Comparison of ENCODE assay signal across 10 cellular contexts in the genomic region with DNA sequence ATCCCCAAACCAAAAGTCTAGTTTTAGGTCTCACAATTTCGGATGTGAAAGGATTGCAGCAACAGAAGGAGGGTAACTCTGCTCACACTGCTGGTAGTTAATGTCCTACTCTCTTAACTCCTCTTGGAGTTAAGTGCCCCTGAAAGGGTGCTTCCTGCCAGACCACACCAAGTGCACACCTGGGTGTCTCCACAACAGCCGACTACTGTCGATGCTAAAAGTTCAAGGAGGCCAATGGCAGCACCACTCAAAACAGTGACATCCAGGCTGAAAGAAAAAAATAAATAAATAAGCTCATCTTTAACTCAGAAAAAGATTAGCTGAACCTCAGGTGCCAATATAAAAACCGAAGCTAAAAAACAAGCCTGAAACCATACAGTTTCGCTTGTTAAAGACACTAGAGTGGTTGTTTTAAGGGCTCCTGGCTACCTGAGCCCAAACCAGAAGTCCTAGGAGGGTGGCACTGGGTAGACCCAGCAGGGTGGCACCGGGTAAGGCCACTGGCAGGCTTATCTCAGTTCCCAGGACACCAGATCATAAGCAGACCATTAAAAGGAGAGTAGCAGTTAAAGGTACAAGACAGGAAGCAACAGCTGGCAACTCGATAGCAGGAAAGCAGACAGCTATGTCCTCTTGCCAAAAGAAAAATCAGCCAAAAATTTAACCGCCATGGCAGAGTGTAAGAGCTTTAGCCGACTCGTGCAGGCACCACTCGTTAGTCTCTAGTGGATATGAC. TPM values are rescaled to one million over a fixed set of nuclear protein-coding genes. Genes with fewer than 3 reads are reported as not detected.
DNase-seq lines count a peak whose midpoint lies in the region; ATAC-seq lines count a peak whose summit lies in the region.
"Had no signal": no experiment of that assay in that cellular context is flagged by ENCODE, and none has a peak within 500 bp of the region (broad histone marks: within the 10 kb centered on the region; RNA-seq: fewer than 3 reads in every experiment).

No MANE protein-coding gene starts in this region.

- no peak overlapping the region for H4K12ac ChIP-seq in trophoblast cell (ENCODE audit: low read depth, low read length)

- no peak overlapping the region for H3K14ac ChIP-seq in trophoblast cell (ENCODE audit: low read length)

- H2BK15ac ChIP-seq in mesendoderm (replicated peaks; ENCODE audit: low read depth): no peak overlapping the region

- no peak overlapping the region for H2BK12ac ChIP-seq in trophoblast cell (ENCODE audit: low read length)

- no CpG with 5 or more reads among the region's 11 CpGs for WGBS in trophoblast cell (ENCODE audit: extremely low coverage, insufficient coverage, insufficient read length)
- no CpG with 5 or more reads among the region's 11 CpGs for WGBS in mesendoderm (ENCODE audit: extremely low coverage, insufficient coverage, low lambda C conversion rate)

- H4K91ac ChIP-seq in trophoblast cell (ENCODE audit: low read depth, low read length): no peak overlapping the region

- in situ Hi-C loops in HAP-1 (cut with MboI; ENCODE audit: low sequenced_read_pairs): no loop called here

- peak; percentile 57 for DNase-seq in NCI-H2029 (lab: John Stamatoyannopoulos, UW)
- DNase-seq in effector memory CD8-positive, alpha-beta T cell: no peak
- DNase-seq in trophoblast cell: no peak
- DNase-seq in NCI-H345 treated with DMSO at 0.1 percent for 48 hours (lab: John Stamatoyannopoulos, UW; ENCODE audit: unreplicated experiment): no peak
- DNase-seq in mesendoderm: no peak
- no peak for DNase-seq in HAP-1 (ENCODE audit: low spot score in 2 of 2)
- DNase-seq: effector CD8-positive, alpha-beta T cell had no signal

- H3K36me3 ChIP-seq in trophoblast cell (ENCODE audit: control insufficient read depth in 1 of 2, insufficient read depth in 2 of 2, low read length in 2 of 2) (peaks cover 6% of the 10 kb centered on the region in 2 experiments), mesendoderm (ENCODE audit: control insufficient read depth, insufficient read depth, low read length) (no peaks in the 10 kb centered on the region), HAP-1 (replicated peaks) (peaks cover 11% of the 10 kb centered on the region)

- ATAC-seq in GM18498 (IDR thresholded peaks at IDR 0.05; ENCODE audit: unreplicated experiment): peak; percentile 41
- ATAC-seq in effector memory CD8-positive, alpha-beta T cell (replicated peaks): peak; percentile 30
- ATAC-seq in GM21360 (IDR thresholded peaks at IDR 0.05; ENCODE audit: unreplicated experiment): no peak

- no peak overlapping the region for H3K4me2 ChIP-seq in trophoblast cell (ENCODE audit: low read length)
- H3K4me2 ChIP-seq in mesendoderm (ENCODE audit: low read length): no peak overlapping the region

- H3K56ac ChIP-seq in mesendoderm (ENCODE audit: low read length): no peak overlapping the region

- H3K9me3 Mint-ChIP-seq in effector memory CD8-positive, alpha-beta T cell: no peaks in the 10 kb centered on the region

- no peaks in the 10 kb centered on the region for H3K27me3 Mint-ChIP-seq in effector memory CD8-positive, alpha-beta T cell

- H2AFZ ChIP-seq in trophoblast cell (ENCODE audit: insufficient read depth, low read length, poor library complexity): no peak overlapping the region

- H3K18ac ChIP-seq in trophoblast cell (ENCODE audit: low read length) (no peak overlapping the region), mesendoderm (ENCODE audit: low read length) (no peak overlapping the region)

- peak overlapping the region; percentile 63 to 66 for H3K4me3 Mint-ChIP-seq in effector memory CD8-positive, alpha-beta T cell

- H2BK120ac ChIP-seq in trophoblast cell (ENCODE audit: insufficient read depth, low read length, poor library complexity): no peak overlapping the region
- no peak overlapping the region for H2BK120ac ChIP-seq in mesendoderm (ENCODE audit: low read depth, low read length)

- H2BK5ac ChIP-seq in trophoblast cell (ENCODE audit: low read depth, low read length, poor library complexity) (no peak overlapping the region), mesendoderm (ENCODE audit: low read length) (no peak overlapping the region)

- H3K79me2 ChIP-seq in trophoblast cell (ENCODE audit: control insufficient read depth, insufficient read depth, low read length, poor library complexity) (peaks cover 54% of the 10 kb centered on the region), mesendoderm (ENCODE audit: control insufficient read depth, insufficient read depth, low read length) (peaks cover 97% of the 10 kb centered on the region)

- H3K23ac ChIP-seq in trophoblast cell (ENCODE audit: low read length): no peak overlapping the region
- no peak overlapping the region for H3K23ac ChIP-seq in mesendoderm (ENCODE audit: low read length)

- no peak overlapping the region for H4K5ac ChIP-seq in mesendoderm (ENCODE audit: low read length)

- H3K27ac ChIP-seq in trophoblast cell (ENCODE audit: low read depth, low read length) (no peak overlapping the region), mesendoderm (ENCODE audit: low read depth, low read length) (no peak overlapping the region)
- H3K27ac ChIP-seq: SJCRH30 had no signal

- H3K36me3 Mint-ChIP-seq in effector memory CD8-positive, alpha-beta T cell (ENCODE audit: insufficient read depth): peaks cover 31% of the 10 kb centered on the region

- H3K9me3 ChIP-seq in trophoblast cell (ENCODE audit: insufficient read depth, low read depth, low read length) (no peaks in the 10 kb centered on the region), HAP-1 (no peaks in the 10 kb centered on the region)
- H3K9me3 ChIP-seq: SJCRH30 had no signal

- no peak overlapping the region for H3K9ac ChIP-seq in trophoblast cell (ENCODE audit: low read length)
- no peak overlapping the region for H3K9ac ChIP-seq in mesendoderm (ENCODE audit: low read length)

- H3K4ac ChIP-seq in trophoblast cell (ENCODE audit: low read depth, low read length) (peak overlapping the region; percentile 99), mesendoderm (ENCODE audit: low read depth, low read length) (no peak overlapping the region)

- no peaks in the 10 kb centered on the region for H3K27me3 ChIP-seq in trophoblast cell (ENCODE audit: insufficient read depth, low read length)
- H3K27me3 ChIP-seq in mesendoderm (ENCODE audit: insufficient read depth, low read length, poor library complexity): no peaks in the 10 kb centered on the region
- no peaks in the 10 kb centered on the region for H3K27me3 ChIP-seq in HAP-1 (ENCODE audit: low read depth)
- H3K27me3 ChIP-seq: SJCRH30 had no signal

- H2AK5ac ChIP-seq in trophoblast cell (ENCODE audit: low read length): no peak overlapping the region
- H2AK5ac ChIP-seq in mesendoderm (ENCODE audit: low read length): no peak overlapping the region

- H3K4me1 Mint-ChIP-seq in effector memory CD8-positive, alpha-beta T cell (ENCODE audit: low read depth in 2 of 2): peaks cover 92 to 93% of the 10 kb centered on the region in 2 donors

- H3K4me3 ChIP-seq in trophoblast cell (ENCODE audit: low read depth, low read length) (no peak overlapping the region), mesendoderm (ENCODE audit: low read length) (no peak overlapping the region), HAP-1 (no peak overlapping the region)
- H3K4me3 ChIP-seq: SJCRH30 had no signal

- peaks cover 40 to 41% of the 10 kb centered on the region in 2 experiments for H3K4me1 ChIP-seq in trophoblast cell (ENCODE audit: control insufficient read depth in 1 of 2, insufficient read depth in 2 of 2, low read length in 2 of 2)
- peaks cover 15% of the 10 kb centered on the region for H3K4me1 ChIP-seq in mesendoderm (ENCODE audit: control insufficient read depth, low read depth, low read length)
- H3K4me1 ChIP-seq in HAP-1: peaks cover 34% of the 10 kb centered on the region

- peak overlapping the region; percentile 28 to 82 for H3K27ac Mint-ChIP-seq in effector memory CD8-positive, alpha-beta T cell

- H3K79me1 ChIP-seq in trophoblast cell (ENCODE audit: low read length) (peaks cover 16% of the 10 kb centered on the region), mesendoderm (ENCODE audit: low read length) (peaks cover 10% of the 10 kb centered on the region)

- H4K8ac ChIP-seq in trophoblast cell (ENCODE audit: low read depth, low read length) (no peak overlapping the region), mesendoderm (ENCODE audit: low read depth, low read length) (no peak overlapping the region)

RNA-seq across cellular contexts. Expression of a gene that starts 39.3 kb away (rescaled TPM):
- 188 and 191 TPM in 2 replicates for polyA plus RNA-seq in trophoblast cell (2013)
- polyA plus RNA-seq in mesendoderm (2013, experiment 1 of 2): 94.5 TPM
- 93.4 TPM for polyA plus RNA-seq in mesendoderm (2013, experiment 2 of 2)
